14 cellular contexts compared by ENCODE assay signal in genomic region chrX:115559672-115560071, GRCh38. TPM values are rescaled to one million over a fixed set of nuclear protein-coding genes. Genes with fewer than 3 reads are reported as not detected.
DNase-seq lines count a peak whose midpoint lies in the region; ATAC-seq and TF ChIP-seq lines count a peak whose summit lies in the region.
"Had no signal": no experiment of that assay in that cellular context is flagged by ENCODE, and none has a peak within 500 bp of the region (broad histone marks: within the 10 kb centered on the region; RNA-seq: fewer than 3 reads in every experiment).

No MANE protein-coding gene starts in this region.

- TF ChIP-seq EP300 in stomach (IDR thresholded peaks at IDR 0.05) = no peak

- 26 to 46% (median 41%) methylated on average over 3 of the region's 3 CpGs for WGBS in stomach, 5 donors

- H3K36me3 ChIP-seq in ascending aorta = no peaks in the 10 kb centered on the region
- no peaks in the 10 kb centered on the region for H3K36me3 ChIP-seq in stomach
- H3K36me3 ChIP-seq: neutrophil had no signal

- no peak for TF ChIP-seq POLR2A in stomach (IDR thresholded peaks at IDR 0.05)

- H3K4me3 ChIP-seq in ascending aorta = no peak overlapping the region
- H3K4me3 ChIP-seq in stomach = no peak overlapping the region

- H3K27me3 ChIP-seq in ascending aorta = peaks cover 5% of the 10 kb centered on the region
- peaks cover 0 to 41% (median 5%) of the 10 kb centered on the region in 3 donors for H3K27me3 ChIP-seq in stomach

- no peak for ATAC-seq in HG02759 (IDR thresholded peaks at IDR 0.05; ENCODE audit: unreplicated experiment)
- no peak for ATAC-seq in GM21528 (IDR thresholded peaks at IDR 0.05; ENCODE audit: low FRiP score, unreplicated experiment)
- ATAC-seq in HG03457 (IDR thresholded peaks at IDR 0.05; ENCODE audit: unreplicated experiment) = no peak

- peak overlapping the region; percentile 87 to 92 for H3K27ac ChIP-seq in ascending aorta
- H3K27ac ChIP-seq in stomach = peak overlapping the region in 4 of 5 donors; percentile 87 to 92 (median 90)
- H3K27ac ChIP-seq: neutrophil had no signal

- DNase-seq in DMS53 (lab: John Stamatoyannopoulos, UW) (peak; percentile 71), ascending aorta (ENCODE audit: low spot score in 2 of 2) (no peak), kidney tubule cell (ENCODE audit: low spot score) (peak; percentile 62), stomach (no peak), HUDEP-2 (lab: John Stamatoyannopoulos, UW; ENCODE audit: unreplicated experiment in 76 of 76) (no peak)
- DNase-seq: activated effector memory CD4-positive, alpha-beta T cell treated with anti-CD3 and anti-CD28 coated beads, Interleukin-2, amount 50 U/mL, for 16 hours; anterior cingulate cortex; NCI-H1092; SIG-M5; T1000 had no signal

- intact Hi-C loops in ascending aorta (cut with DNase I) (loop anchor here (1.0 to 10.0 kb wide), 4 partner anchors 99 to 325 kb away; partner anchors contain the start of gene LRCH2), stomach (cut with DNase I; ENCODE audit: low total_unique reads) (no loop called here)

- H3K9me3 ChIP-seq in ascending aorta (no peaks in the 10 kb centered on the region), stomach (no peaks in the 10 kb centered on the region)
- H3K9me3 ChIP-seq: neutrophil had no signal

- H3K4me1 ChIP-seq in ascending aorta (no peaks in the 10 kb centered on the region), stomach (peaks cover 0 to 15% (median 11%) of the 10 kb centered on the region in 4 donors)

- TF ChIP-seq CTCF in ascending aorta (IDR thresholded peaks at IDR 0.05) (no peak), stomach (IDR thresholded peaks at IDR 0.05) (no peak)

RNA-seq across cellular contexts. Expression of gene PLS3, which starts 1.3 kb away (rescaled TPM):
- total RNA-seq in ascending aorta (155 TPM), stomach (100 to 1,000 TPM in 1 of 5 donors, 10 to 100 TPM in 3, 1 to 10 TPM in 1; 7.5 to 129 (median 59.6) TPM)
- polyA plus RNA-seq in stomach = 10 to 100 TPM; 21.5 to 36.0 (median 25.1) TPM

Comparison
In these comparisons a context has a peak if more than half of its experiments do, and no peak if none do; other contexts are left out.
1. DNase-seq: peak in DMS53 (single experiment) and kidney tubule cell (single experiment); none in ascending aorta (0 of 2), stomach (single experiment) and HUDEP-2 (0 of 76).